In genomic region chr12:85445060-85445938, GRCh38 we compare ENCODE assay signal across 18 cellular contexts.
DNase-seq lines count a peak whose midpoint lies in the region; ATAC-seq and TF ChIP-seq lines count a peak whose summit lies in the region.
"Had no signal": no experiment of that assay in that cellular context is flagged by ENCODE, and none has a peak within 500 bp of the region (broad histone marks: within the 10 kb centered on the region; RNA-seq: fewer than 3 reads in every experiment).

No MANE protein-coding gene starts in this region.

- ATAC-seq in GM18511 (IDR thresholded peaks at IDR 0.05; ENCODE audit: unreplicated experiment): no peak
- ATAC-seq: esophagus mucosa, GM23338 had no signal

- H3K4me1 ChIP-seq in endodermal cell (ENCODE audit: control insufficient read depth, insufficient read depth, low read length): peaks cover 7% of the 10 kb centered on the region
- H3K4me1 ChIP-seq: sigmoid colon, tibial artery had no signal

- no peak overlapping the region for H3K4me3 ChIP-seq in endodermal cell (ENCODE audit: low read length)
- H3K4me3 ChIP-seq: dorsolateral prefrontal cortex, GM23338, lung, sigmoid colon, tibial artery had no signal

- no peaks in the 10 kb centered on the region for H3K9me3 Mint-ChIP-seq in Calu3 (ENCODE audit: low read depth, unreplicated experiment)
- H3K9me3 Mint-ChIP-seq in endodermal cell: no peaks in the 10 kb centered on the region
- H3K9me3 Mint-ChIP-seq in nephron: no peaks in the 10 kb centered on the region
- no peaks in the 10 kb centered on the region for H3K9me3 Mint-ChIP-seq in immature natural killer cell
- H3K9me3 Mint-ChIP-seq: GM23338 had no signal

- H3K9ac ChIP-seq in endodermal cell (ENCODE audit: extremely low read depth, low read length, poor library complexity, severe bottlenecking): no peak overlapping the region
- H3K9ac ChIP-seq: KMS-11 had no signal

- H3K4me3 Mint-ChIP-seq in Calu3 (ENCODE audit: low read depth, unreplicated experiment): no peak overlapping the region
- H3K4me3 Mint-ChIP-seq in endodermal cell: no peak overlapping the region
- no peak overlapping the region for H3K4me3 Mint-ChIP-seq in nephron
- H3K4me3 Mint-ChIP-seq in immature natural killer cell: no peak overlapping the region
- H3K4me3 Mint-ChIP-seq: B cell, GM23338 had no signal

- H3K36me3 Mint-ChIP-seq in Calu3 (ENCODE audit: insufficient read depth, unreplicated experiment) (no peaks in the 10 kb centered on the region), endodermal cell (ENCODE audit: low read depth) (no peaks in the 10 kb centered on the region), nephron (ENCODE audit: low read depth) (no peaks in the 10 kb centered on the region), immature natural killer cell (no peaks in the 10 kb centered on the region)

- TF ChIP-seq CTCF in Calu3 (IDR thresholded peaks at IDR 0.05; ENCODE audit: unreplicated experiment) (no peak), endodermal cell (conservative IDR thresholded peaks at IDR 0.05) (no peak), nephron (IDR thresholded peaks at IDR 0.05; ENCODE audit: unreplicated experiment in 3 of 3) (no peak)

- peaks cover 13% of the 10 kb centered on the region for H3K4me1 Mint-ChIP-seq in Calu3 (ENCODE audit: low read depth, unreplicated experiment)
- peaks cover 45% of the 10 kb centered on the region for H3K4me1 Mint-ChIP-seq in endodermal cell
- H3K4me1 Mint-ChIP-seq in nephron: peaks cover 7% of the 10 kb centered on the region
- H3K4me1 Mint-ChIP-seq in immature natural killer cell: no peaks in the 10 kb centered on the region
- H3K4me1 Mint-ChIP-seq: B cell had no signal

- H3K27ac ChIP-seq in endodermal cell (ENCODE audit: low read depth, low read length): no peak overlapping the region
- H3K27ac ChIP-seq: dorsolateral prefrontal cortex, KMS-11, sigmoid colon, tibial artery had no signal

- CTCF ChIA-PET in Calu3 (lab: Charles Lee): interaction anchor here (0.8 to 1.5 kb wide), 4 partner anchors 9 to 470 kb away, joined by 3 to 5 read pairs (median 4); no protein-coding TSS in a partner anchor

- 73 to 81% methylated on average over 3 to 6 of the region's 6 CpGs for WGBS in endodermal cell (ENCODE audit: insufficient coverage in 1 of 2, insufficient read length in 1 of 2), 2 experiments

- no peaks in the 10 kb centered on the region for H3K27me3 ChIP-seq in endodermal cell (ENCODE audit: control insufficient read depth, insufficient read depth, low read length, poor library complexity, severe bottlenecking)
- H3K27me3 ChIP-seq: sigmoid colon, tibial artery had no signal

- peak; percentile 24 for DNase-seq in Calu3
- peak; percentile 73 for DNase-seq in NCI-H69 (lab: John Stamatoyannopoulos, UW)
- DNase-seq in endodermal cell: peak; percentile 69
- DNase-seq in pons (ENCODE audit: low spot score): no peak
- DNase-seq in immature natural killer cell: no peak
- DNase-seq: activated effector memory CD4-positive, alpha-beta T cell treated with Interleukin-2 at 50 U/mL for 16 hours; COR-L47; dorsolateral prefrontal cortex; sigmoid colon; stimulated activated naive CD4-positive, alpha-beta T cell; tibial artery had no signal

- H3K27ac Mint-ChIP-seq in Calu3 (ENCODE audit: unreplicated experiment) (no peak overlapping the region), endodermal cell (peak overlapping the region; percentile 46), nephron (peak overlapping the region in 2 of 3 experiments; percentile 10 to 55), immature natural killer cell (peak overlapping the region in 1 of 6 donors; percentile 25)
- H3K27ac Mint-ChIP-seq: B cell, GM23338 had no signal

- no peaks in the 10 kb centered on the region for H3K9me3 ChIP-seq in endodermal cell (ENCODE audit: control insufficient read depth, low read length)
- H3K9me3 ChIP-seq: tibial artery had no signal

- no peaks in the 10 kb centered on the region for H3K36me3 ChIP-seq in endodermal cell (ENCODE audit: control insufficient read depth, insufficient read depth, low read length)
- H3K36me3 ChIP-seq: sigmoid colon, tibial artery had no signal

- no TSS peak for BruUV-seq in Calu3 (replicated peaks; lab: Mats Ljungman, UMichigan)

- intact Hi-C loops in Calu3 (cut with micrococcal nuclease; ENCODE audit: unreplicated experiment): loop anchor here (10.0 kb wide), 1 partner anchor 570 kb away; no protein-coding TSS in a partner anchor

- no peaks in the 10 kb centered on the region for H3K27me3 Mint-ChIP-seq in Calu3 (ENCODE audit: unreplicated experiment)
- no peaks in the 10 kb centered on the region for H3K27me3 Mint-ChIP-seq in endodermal cell (ENCODE audit: insufficient read depth)
- H3K27me3 Mint-ChIP-seq in nephron (ENCODE audit: low read depth): peaks cover 5% of the 10 kb centered on the region
- peaks cover 0 to 11% (median 6%) of the 10 kb centered on the region in 3 donors for H3K27me3 Mint-ChIP-seq in immature natural killer cell (ENCODE audit: low read depth in 3 of 3)

Comparison
In these comparisons a context has a peak if more than half of its experiments do, and no peak if none do; other contexts are left out.
1. DNase-seq: peak in Calu3 (single experiment), NCI-H69 (single experiment) and endodermal cell (single experiment); none in pons (single experiment) and immature natural killer cell (0 of 3).